Comparison of ENCODE assay signal across 12 cellular contexts in the genomic region with DNA sequence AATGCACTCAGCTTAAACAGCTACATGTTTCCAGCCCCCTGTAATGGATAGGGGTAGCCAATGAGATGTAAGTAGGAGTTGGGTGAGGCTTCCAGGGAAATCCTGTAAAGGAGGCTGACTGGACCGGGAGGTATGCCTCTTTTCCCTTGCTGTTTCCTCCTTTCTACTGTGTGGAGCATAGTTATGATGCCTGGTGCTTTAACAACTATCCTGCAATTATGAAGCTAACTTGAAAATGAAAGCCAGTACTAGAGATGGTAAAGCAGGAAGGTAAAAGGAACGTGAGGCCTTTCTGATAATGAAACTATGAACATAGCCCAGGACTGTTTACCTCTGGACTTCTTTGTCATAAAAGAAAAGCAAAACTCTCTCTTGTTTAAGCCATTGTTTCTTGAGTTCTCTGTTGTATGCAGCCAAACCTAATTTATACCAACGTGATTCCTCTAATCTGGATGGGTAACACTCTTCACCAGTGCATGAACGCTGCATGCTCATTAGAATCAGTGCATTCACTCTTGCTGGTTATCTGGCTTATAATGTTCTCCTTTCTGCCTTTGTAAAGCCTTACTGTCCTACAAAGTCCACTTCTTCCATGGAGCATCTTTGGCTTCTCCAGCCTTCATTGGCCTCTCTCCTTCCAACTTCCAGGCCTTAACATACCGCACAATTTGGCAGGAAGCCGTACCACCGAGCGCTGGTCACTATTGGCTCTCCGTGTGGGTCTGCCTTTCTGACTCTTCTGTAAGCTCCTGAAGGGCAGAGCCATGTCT. TPM values are rescaled to one million over a fixed set of nuclear protein-coding genes. Genes with fewer than 3 reads are reported as not detected.
DNase-seq lines count a peak whose midpoint lies in the region; ATAC-seq and TF ChIP-seq lines count a peak whose summit lies in the region.
"Had no signal": no experiment of that assay in that cellular context is flagged by ENCODE, and none has a peak within 500 bp of the region (broad histone marks: within the 10 kb centered on the region; RNA-seq: fewer than 3 reads in every experiment).

No MANE protein-coding gene starts in this region.

- CTCF ChIA-PET in mammary epithelial cell (lab: Charles Lee; ENCODE audit: low non-redundant PET) = no interaction called here

- H3K4me3 ChIP-seq in GM12865 (ENCODE audit: low read depth, low read length) (peak overlapping the region; percentile 1), mammary epithelial cell (replicated peaks in 1 of 3; ENCODE audit: insufficient read depth in 1 of 3, low read depth in 2 of 3, low read length in 3 of 3) (no peak overlapping the region), right lobe of liver (no peak overlapping the region)

- no peaks in the 10 kb centered on the region for H3K27me3 ChIP-seq in mammary epithelial cell (ENCODE audit: insufficient read depth, low read length)
- H3K27me3 ChIP-seq in right lobe of liver = no peaks in the 10 kb centered on the region

- BruUV-seq in mammary epithelial cell (replicated peaks; lab: Mats Ljungman, UMichigan) = no TSS peak

- H3K36me3 ChIP-seq in mammary epithelial cell (ENCODE audit: insufficient read depth, low read length) (no peaks in the 10 kb centered on the region), right lobe of liver (no peaks in the 10 kb centered on the region)

- dilution Hi-C loops in mammary epithelial cell (cut with HindIII; ENCODE audit: low sequenced_read_pairs) = no loop called here

- no peaks in the 10 kb centered on the region for H3K79me2 ChIP-seq in mammary epithelial cell (ENCODE audit: insufficient read depth, low read length)

- TF ChIP-seq CTCF in GM12865 (IDR thresholded peaks at IDR 0.05; ENCODE audit: insufficient read depth, low read depth, low read length, missing control alignments) = no peak
- no peak for TF ChIP-seq CTCF in mammary epithelial cell (conservative IDR thresholded peaks at IDR 0.05 in 1 of 2, IDR thresholded peaks at IDR 0.05 in 1 of 2; ENCODE audit: extremely low read depth in 1 of 2, insufficient read depth in 1 of 2, low read depth in 1 of 2, low read length in 2 of 2)
- no peak for TF ChIP-seq CTCF in right lobe of liver (IDR thresholded peaks at IDR 0.05)

- H3K9me3 ChIP-seq in mammary epithelial cell (replicated peaks; ENCODE audit: insufficient read depth, low read length) (no peaks in the 10 kb centered on the region), right lobe of liver (no peaks in the 10 kb centered on the region)

- no peaks in the 10 kb centered on the region for H4K20me1 ChIP-seq in mammary epithelial cell (ENCODE audit: insufficient read depth, low read length)

- intact Hi-C loops in mammary epithelial cell (cut with micrococcal nuclease) (no loop called here), right lobe of liver (cut with DNase I) (no loop called here), posterior vena cava (cut with DNase I) (no loop called here)

- peak overlapping the region; percentile 25 for H3K4me2 ChIP-seq in mammary epithelial cell (ENCODE audit: insufficient read depth, low read depth, low read length)

- WGBS in mammary epithelial cell (ENCODE audit: low coverage, missing lambda C conversion rate) = 78% methylated on average over 9 of the region's 9 CpGs
- 59% methylated on average over 8 of the region's 9 CpGs for WGBS in right lobe of liver (ENCODE audit: insufficient coverage, low coverage, low lambda C conversion rate, missing lambda C conversion rate)

- H3K27ac ChIP-seq in mammary epithelial cell (ENCODE audit: insufficient read depth, low read depth, low read length) (no peak overlapping the region), right lobe of liver (no peak overlapping the region)

- no peak for TF ChIP-seq POLR2A in right lobe of liver (IDR thresholded peaks at IDR 0.05)

- in situ Hi-C loops in mammary epithelial cell (cut with MboI; ENCODE audit: low sequenced_read_pairs in 2 of 2) = no loop called here

- peak overlapping the region; percentile 83 for H2AFZ ChIP-seq in mammary epithelial cell (ENCODE audit: low read depth, low read length)

- ATAC-seq in HG03108 (IDR thresholded peaks at IDR 0.05; ENCODE audit: unreplicated experiment) = peak; percentile 52
- ATAC-seq in right lobe of liver = peak in 3 of 4 donors; percentile 32 to 50 (median 44)
- ATAC-seq: stimulated activated memory B cell treated with anti-CD40 and anti-IgM and Interleukin-4, amounts not matched to agents 10 μg/mL and 1 μg/mL and 100 μg/mL, for 72 hours had no signal

- H3K9ac ChIP-seq in mammary epithelial cell (ENCODE audit: insufficient read depth, low read length) = no peak overlapping the region

- DNase-seq in GM12865 (ENCODE audit: low read depth) (peak; percentile 61), mammary epithelial cell (no peak), right lobe of liver (no peak), posterior vena cava (ENCODE audit: low spot score) (no peak), UCSD-AML1 (lab: John Stamatoyannopoulos, UW; ENCODE audit: unreplicated experiment) (no peak), mesenteric fat pad (ENCODE audit: low spot score) (no peak), NCI-H1436 (lab: John Stamatoyannopoulos, UW) (no peak)
- DNase-seq: central memory CD4-positive, alpha-beta T cell; nucleus accumbens; stimulated activated CD4-positive, alpha-beta T cell treated with anti-CD3 and anti-CD28 coated beads, Interleukin-15, amount 100 ng/mL, for 24 hours had no signal

- H3K4me1 ChIP-seq in mammary epithelial cell (ENCODE audit: insufficient read depth, low read length) (peaks cover 24% of the 10 kb centered on the region), right lobe of liver (peaks cover 0 to 8% (median 0%) of the 10 kb centered on the region in 4 donors)

RNA-seq across cellular contexts. Expression of a gene that starts 8.3 kb away (rescaled TPM):
- total RNA-seq in mammary epithelial cell (10 to 100 TPM; 74.0 to 96.1 TPM), right lobe of liver (10 to 100 TPM in 2 of 6 experiments, 1 to 10 TPM in 4; 3.0 to 14.9 (median 6.4) TPM), posterior vena cava (10 to 100 TPM; 12.7 to 13.0 TPM), mesenteric fat pad (9.4 TPM)
- 7.5 TPM for polyA plus RNA-seq in mammary epithelial cell
- polyA minus RNA-seq in mammary epithelial cell = 49.6 TPM

RNA-seq across cellular contexts. Expression of a gene that starts 52.2 kb away (rescaled TPM):
- total RNA-seq in mammary epithelial cell (10 to 100 TPM; 38.7 to 41.5 TPM), right lobe of liver (10 to 100 TPM in 3 of 6 experiments, 1 to 10 TPM in 3; 6.0 to 16.5 (median 10.6) TPM), posterior vena cava (10 to 100 TPM; 17.6 to 17.7 TPM), mesenteric fat pad (19.5 TPM)
- polyA plus RNA-seq in mammary epithelial cell = 15.7 TPM
- polyA minus RNA-seq in mammary epithelial cell = 19.2 TPM

RNA-seq across cellular contexts. Expression of a gene that starts 52.3 kb away (rescaled TPM):
- total RNA-seq in mammary epithelial cell (10 to 100 TPM; 17.5 to 25.3 TPM), right lobe of liver (10 to 100 TPM in 1 of 6 experiments, 1 to 10 TPM in 5; 7.4 to 12.2 (median 9.0) TPM), posterior vena cava (10 to 100 TPM; 19.1 to 19.7 TPM), mesenteric fat pad (8.7 TPM)
- polyA plus RNA-seq in mammary epithelial cell = 6.3 TPM
- 2.4 TPM for polyA minus RNA-seq in mammary epithelial cell
